Comparison of ENCODE assay signal across 20 cellular contexts in the genomic region with DNA sequence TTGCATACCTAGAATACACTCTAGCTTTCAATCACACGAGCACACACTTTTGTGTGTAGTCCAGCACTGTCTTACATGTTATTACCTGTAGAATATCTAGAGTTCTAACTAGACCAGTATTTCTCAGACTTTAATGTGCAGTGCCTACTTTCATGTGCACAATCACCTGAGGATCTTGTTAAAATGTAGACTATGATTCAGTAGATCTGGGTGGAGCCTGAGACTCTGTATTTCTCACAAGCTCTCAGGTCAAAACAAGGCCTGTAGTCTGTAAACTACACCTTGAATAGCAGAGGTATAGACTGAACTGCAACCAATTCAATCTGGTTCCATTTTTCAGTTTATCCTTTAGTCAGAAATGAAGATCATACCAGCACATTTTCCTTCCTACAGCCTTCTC. TPM values are rescaled to one million over a fixed set of nuclear protein-coding genes. Genes with fewer than 3 reads are reported as not detected.
DNase-seq lines count a peak whose midpoint lies in the region; ATAC-seq and TF ChIP-seq lines count a peak whose summit lies in the region.
"Had no signal": no experiment of that assay in that cellular context is flagged by ENCODE, and none has a peak within 500 bp of the region (broad histone marks: within the 10 kb centered on the region; RNA-seq: fewer than 3 reads in every experiment).

No MANE protein-coding gene starts in this region.

- no peaks in the 10 kb centered on the region for H3K27me3 Mint-ChIP-seq in activated T-cell treated with anti-CD3 and anti-CD28 coated beads, Interleukin-2, amount 50 U/mL, for 72 hours (ENCODE audit: low read depth)
- H3K27me3 Mint-ChIP-seq: B cell had no signal

- H3K4me1 Mint-ChIP-seq in activated T-cell treated with anti-CD3 and anti-CD28 coated beads, Interleukin-2, amount 50 U/mL, for 72 hours (ENCODE audit: low read depth) = peaks cover 13% of the 10 kb centered on the region

- peak; percentile 56 to 75 for ATAC-seq in activated CD4-positive, CD25-positive, alpha-beta regulatory T cell treated with anti-CD3 and anti-CD28 coated beads, Interleukin-2, amount 50 U/mL, for 24 hours
- peak; percentile 60 to 73 for ATAC-seq in activated T-cell treated with anti-CD3 and anti-CD28 coated beads, Interleukin-2, amount 50 U/mL, for 72 hours (replicated peaks in 1 of 2)
- ATAC-seq: CD8-positive, alpha-beta T cell; GM12878; HCT116 had no signal

- TF ChIP-seq CTCF in epithelial cell of esophagus (IDR thresholded peaks at IDR 0.05; ENCODE audit: insufficient read depth, low read depth, low read length, missing control alignments) = no peak

- no peak overlapping the region for H3K4me3 Mint-ChIP-seq in activated T-cell treated with anti-CD3 and anti-CD28 coated beads, Interleukin-2, amount 50 U/mL, for 72 hours
- H3K4me3 Mint-ChIP-seq: B cell; CD4-positive, CD25-positive, alpha-beta regulatory T cell; CD8-positive, alpha-beta T cell; H9 had no signal

- H3K36me3 Mint-ChIP-seq in activated T-cell treated with anti-CD3 and anti-CD28 coated beads, Interleukin-2, amount 50 U/mL, for 72 hours (ENCODE audit: insufficient read depth in 2 of 2) = peaks cover under 1 to 5% of the 10 kb centered on the region in 2 donors

- peaks cover 2 to 6% of the 10 kb centered on the region in 2 donors for H3K9me3 Mint-ChIP-seq in activated T-cell treated with anti-CD3 and anti-CD28 coated beads, Interleukin-2, amount 50 U/mL, for 72 hours

- H3K4me3 ChIP-seq in epithelial cell of esophagus (ENCODE audit: low read length) = no peak overlapping the region
- H3K4me3 ChIP-seq: BLaER1, GM12878, GM23248 had no signal

- H3K27ac Mint-ChIP-seq in activated T-cell treated with anti-CD3 and anti-CD28 coated beads, Interleukin-2, amount 50 U/mL, for 72 hours = no peak overlapping the region
- H3K27ac Mint-ChIP-seq: B cell; CD4-positive, CD25-positive, alpha-beta regulatory T cell; CD8-positive, alpha-beta T cell; H9 had no signal

- DNase-seq in activated CD4-positive, CD25-positive, alpha-beta regulatory T cell treated with anti-CD3 and anti-CD28 coated beads, Interleukin-2, amount 50 U/mL, for 72 hours = no peak
- no peak for DNase-seq in activated T-cell treated with anti-CD3 and anti-CD28 coated beads, Interleukin-2, amount 50 U/mL, for 72 hours
- DNase-seq in activated T-cell treated with anti-CD3 and anti-CD28 coated beads for 4 hours = no peak
- DNase-seq in epithelial cell of esophagus (ENCODE audit: low read depth) = peak; percentile 25
- no peak for DNase-seq in HUDEP-2 (lab: John Stamatoyannopoulos, UW; ENCODE audit: unreplicated experiment in 76 of 76)
- DNase-seq in NCI-H1436 (lab: John Stamatoyannopoulos, UW) = no peak
- DNase-seq: Caco-2; CD4-positive, CD25-positive, alpha-beta regulatory T cell; CD8-positive, alpha-beta T cell; DMS 273 treated with DMSO at 0.1 percent for 48 hours; DMS79; EL; GDM1; GM23248; H9 had no signal

RNA-seq across cellular contexts. Expression of gene IFIT2, which starts 11.1 kb away (rescaled TPM):
- 10 to 100 TPM; 10.8 to 36.0 TPM for total RNA-seq in activated T-cell treated with anti-CD3 and anti-CD28 coated beads, Interleukin-2, amount 50 U/mL, for 72 hours
- total RNA-seq: H9 had no signal

RNA-seq across cellular contexts. Expression of gene IFIT3, which starts 14.8 kb away (rescaled TPM):
- total RNA-seq in activated T-cell treated with anti-CD3 and anti-CD28 coated beads, Interleukin-2, amount 50 U/mL, for 72 hours = 10 to 100 TPM in 1 of 2 donors, 1 to 10 TPM in 1; 6.7 to 19.5 TPM
